ENCODE assay signal across 5 cellular contexts in the genomic region with DNA sequence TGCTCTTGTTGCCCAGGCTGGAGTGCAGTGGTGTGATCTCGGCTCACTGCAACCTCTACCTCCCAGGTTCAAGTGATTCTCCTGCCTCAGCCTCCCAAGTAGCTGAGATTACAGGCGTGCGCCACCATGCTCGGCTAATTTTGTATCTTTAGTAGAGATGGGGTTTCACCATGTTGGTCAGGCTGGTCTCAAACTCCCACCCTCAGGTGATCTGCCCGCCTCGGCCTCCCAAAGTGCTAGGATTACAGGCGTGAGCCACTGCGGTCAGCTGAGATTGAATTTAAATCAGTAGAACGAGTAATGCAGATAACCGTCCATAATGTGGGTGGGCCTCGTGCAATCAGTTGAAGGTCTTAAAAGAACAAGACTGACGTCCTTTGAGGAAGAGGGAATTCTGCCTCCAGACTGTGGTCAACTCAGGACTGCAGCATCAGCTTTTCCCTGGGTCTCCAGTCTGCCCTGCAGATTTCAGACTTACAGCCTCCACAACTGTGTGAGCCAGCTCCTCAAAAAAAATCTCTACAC. TPM values are rescaled to one million over a fixed set of nuclear protein-coding genes. Genes with fewer than 3 reads are reported as not detected.
"Had no signal": no experiment of that assay in that cellular context is flagged by ENCODE, and none has a peak within 500 bp of the region (broad histone marks: within the 10 kb centered on the region; RNA-seq: fewer than 3 reads in every experiment).

No MANE protein-coding gene starts in this region.

RNA-seq across cellular contexts. Expression of gene SLA2, which starts 7.1 kb away (rescaled TPM):
- total RNA-seq: dermis microvascular lymphatic vessel endothelial cell, gastrocnemius medialis, glomerular endothelial cell, lung microvascular endothelial cell, myocyte had no signal
